In genomic region chr6:90049295-90049694, GRCh38 we compare ENCODE assay signal across 28 cellular contexts.
A peak's percentile ranks its signal among the peaks of the same experiment; 100 is the strongest.
DNase-seq lines count a peak whose midpoint lies in the region; ATAC-seq and TF ChIP-seq lines count a peak whose summit lies in the region.
"Had no signal": no experiment of that assay in that cellular context is flagged by ENCODE, and none has a peak within 500 bp of the region (broad histone marks: within the 10 kb centered on the region; RNA-seq: fewer than 3 reads in every experiment).

No MANE protein-coding gene starts in this region.

- H3K4me1 ChIP-seq in gastrocnemius medialis = no peaks in the 10 kb centered on the region
- no peaks in the 10 kb centered on the region for H3K4me1 ChIP-seq in right cardiac atrium (ENCODE audit: control insufficient read depth, insufficient read depth, low read length)
- H3K4me1 ChIP-seq: Caco-2, transverse colon had no signal

- H3K27me3 ChIP-seq in gastrocnemius medialis (no peaks in the 10 kb centered on the region), right cardiac atrium (ENCODE audit: control insufficient read depth, insufficient read depth) (no peaks in the 10 kb centered on the region)
- H3K27me3 ChIP-seq: transverse colon had no signal

- H3K27me3 Mint-ChIP-seq in activated T-cell treated with anti-CD3 and anti-CD28 coated beads, Interleukin-2, amount 50 U/mL, for 24 hours = no peaks in the 10 kb centered on the region
- H3K27me3 Mint-ChIP-seq in IgD-negative memory B cell = no peaks in the 10 kb centered on the region
- no peaks in the 10 kb centered on the region for H3K27me3 Mint-ChIP-seq in stimulated activated memory B cell treated with anti-CD40 and anti-IgM and Interleukin-4, amounts not matched to agents 10 μg/mL and 1 μg/mL and 100 μg/mL, for 72 hours

- TF ChIP-seq CTCF in gastrocnemius medialis (IDR thresholded peaks at IDR 0.05 in 4 of 5, conservative IDR thresholded peaks at IDR 0.05 in 1 of 5) = no peak

- H3K4me3 ChIP-seq in gastrocnemius medialis (no peak overlapping the region), right cardiac atrium (ENCODE audit: low read length) (no peak overlapping the region)
- H3K4me3 ChIP-seq: coronary artery, PC-9, transverse colon had no signal

- in situ Hi-C loops in gastrocnemius medialis (cut with MboI; ENCODE audit: low sequenced_read_pairs in 4 of 4) = no loop called here

- no peak for TF ChIP-seq POLR2A in gastrocnemius medialis (IDR thresholded peaks at IDR 0.05)

- H3K27ac ChIP-seq in gastrocnemius medialis (no peak overlapping the region), right cardiac atrium (ENCODE audit: low read length) (no peak overlapping the region)
- H3K27ac ChIP-seq: coronary artery, PC-9, transverse colon had no signal

- peaks cover 6% of the 10 kb centered on the region for H3K9me3 Mint-ChIP-seq in activated T-cell treated with anti-CD3 and anti-CD28 coated beads, Interleukin-2, amount 50 U/mL, for 24 hours
- H3K9me3 Mint-ChIP-seq in IgD-negative memory B cell = peaks cover 0 to 4% (median 0%) of the 10 kb centered on the region in 3 donors
- peaks cover 0 to 12% of the 10 kb centered on the region in 2 donors for H3K9me3 Mint-ChIP-seq in activated naive CD4-positive, alpha-beta T cell treated with anti-CD3 and anti-CD28 coated beads, Interleukin-2, amount 50 U/mL, for 72 hours
- no peaks in the 10 kb centered on the region for H3K9me3 Mint-ChIP-seq in stimulated activated memory B cell treated with anti-CD40 and anti-IgM and Interleukin-4, amounts not matched to agents 10 μg/mL and 1 μg/mL and 100 μg/mL, for 72 hours

- H3K36me3 ChIP-seq in gastrocnemius medialis = no peaks in the 10 kb centered on the region
- H3K36me3 ChIP-seq: transverse colon had no signal

- intact Hi-C loops in gastrocnemius medialis (cut with DNase I; ENCODE audit: low total_unique reads) (no loop called here), right cardiac atrium (cut with DNase I) (no loop called here)

- WGBS in right cardiac atrium = 75% methylated on average over 5 of the region's 5 CpGs

- DNase-seq in activated T-cell treated with anti-CD3 and anti-CD28 coated beads, Interleukin-2, amount 50 U/mL, for 24 hours = no peak
- no peak for DNase-seq in activated T-cell treated with anti-CD3 and anti-CD28 coated beads, Interleukin-2, amount 50 U/mL, for 1 hour
- DNase-seq in activated naive CD4-positive, alpha-beta T cell treated with anti-CD3 and anti-CD28 coated beads, Interleukin-2, amount 50 U/mL, for 72 hours (ENCODE audit: low spot score in 2 of 2) = no peak
- DNase-seq in gastrocnemius medialis (no peak), AML-193 (lab: John Stamatoyannopoulos, UW) (no peak), right cardiac atrium (no peak)
- DNase-seq: activated CD8-positive, alpha-beta memory T cell treated with anti-CD3 and anti-CD28 coated beads for 24 hours; anterior cingulate cortex; Caco-2; DMS79 treated with DMSO at 0.1 percent for 48 hours; effector memory CD4-positive, alpha-beta T cell; GF-D8; head of caudate nucleus; kidney; midbrain; NCI-H1092; NCI-H187 treated with DMSO at 0.1 percent for 48 hours; NCI-H2171 treated with DMSO at 0.1 percent for 48 hours; NCI-H524 treated with DMSO at 0.1 percent for 48 hours; nephron progenitor cell; NK-92 treated with Interleukin-12 subunit alpha and Interleukin-12 subunit beta, amount 100 ng/mL, for 24 hours; PC-9; T1000; transverse colon had no signal

- H3K4me3 Mint-ChIP-seq in activated T-cell treated with anti-CD3 and anti-CD28 coated beads, Interleukin-2, amount 50 U/mL, for 24 hours = peak overlapping the region; percentile 59
- peak overlapping the region in 1 of 4 donors; percentile 41 for H3K4me3 Mint-ChIP-seq in IgD-negative memory B cell
- peak overlapping the region; percentile 53 for H3K4me3 Mint-ChIP-seq in stimulated activated memory B cell treated with anti-CD40 and anti-IgM and Interleukin-4, amounts not matched to agents 10 μg/mL and 1 μg/mL and 100 μg/mL, for 72 hours
- H3K4me3 Mint-ChIP-seq: nephron progenitor cell had no signal

- H3K27ac Mint-ChIP-seq in activated T-cell treated with anti-CD3 and anti-CD28 coated beads, Interleukin-2, amount 50 U/mL, for 24 hours = peak overlapping the region; percentile 97
- peak overlapping the region in 2 of 3 donors; percentile 14 to 71 for H3K27ac Mint-ChIP-seq in IgD-negative memory B cell
- peak overlapping the region; percentile 90 to 94 for H3K27ac Mint-ChIP-seq in activated naive CD4-positive, alpha-beta T cell treated with anti-CD3 and anti-CD28 coated beads, Interleukin-2, amount 50 U/mL, for 72 hours
- H3K27ac Mint-ChIP-seq in stimulated activated memory B cell treated with anti-CD40 and anti-IgM and Interleukin-4, amounts not matched to agents 10 μg/mL and 1 μg/mL and 100 μg/mL, for 72 hours = peak overlapping the region; percentile 91
- H3K27ac Mint-ChIP-seq: nephron progenitor cell had no signal

- peaks cover 51% of the 10 kb centered on the region for H3K36me3 Mint-ChIP-seq in activated T-cell treated with anti-CD3 and anti-CD28 coated beads, Interleukin-2, amount 50 U/mL, for 24 hours (ENCODE audit: low read depth)
- peaks cover 10% of the 10 kb centered on the region for H3K36me3 Mint-ChIP-seq in IgD-negative memory B cell
- peaks cover 16 to 44% of the 10 kb centered on the region in 2 donors for H3K36me3 Mint-ChIP-seq in activated naive CD4-positive, alpha-beta T cell treated with anti-CD3 and anti-CD28 coated beads, Interleukin-2, amount 50 U/mL, for 72 hours
- H3K36me3 Mint-ChIP-seq in stimulated activated memory B cell treated with anti-CD40 and anti-IgM and Interleukin-4, amounts not matched to agents 10 μg/mL and 1 μg/mL and 100 μg/mL, for 72 hours = peaks cover 32% of the 10 kb centered on the region

- ATAC-seq in activated naive CD4-positive, alpha-beta T cell treated with anti-CD3 and anti-CD28 coated beads, Interleukin-2, amount 50 U/mL, for 72 hours = peak; percentile 42 to 45
- peak; percentile 89 for ATAC-seq in stimulated activated memory B cell treated with anti-CD40 and anti-IgM and Interleukin-4, amounts not matched to agents 10 μg/mL and 1 μg/mL and 100 μg/mL, for 72 hours
- ATAC-seq in gastrocnemius medialis (no peak), right cardiac atrium (no peak)
- ATAC-seq: Right ventricle myocardium inferior had no signal

- H3K4me1 Mint-ChIP-seq in activated T-cell treated with anti-CD3 and anti-CD28 coated beads, Interleukin-2, amount 50 U/mL, for 24 hours (ENCODE audit: low read depth) = peaks cover 59% of the 10 kb centered on the region
- peaks cover 6 to 25% (median 16%) of the 10 kb centered on the region in 3 donors for H3K4me1 Mint-ChIP-seq in IgD-negative memory B cell
- peaks cover 44% of the 10 kb centered on the region for H3K4me1 Mint-ChIP-seq in stimulated activated memory B cell treated with anti-CD40 and anti-IgM and Interleukin-4, amounts not matched to agents 10 μg/mL and 1 μg/mL and 100 μg/mL, for 72 hours
- H3K4me1 Mint-ChIP-seq: nephron progenitor cell had no signal

- H3K9me3 ChIP-seq in gastrocnemius medialis (no peaks in the 10 kb centered on the region), right cardiac atrium (ENCODE audit: control insufficient read depth, low read length) (no peaks in the 10 kb centered on the region)
- H3K9me3 ChIP-seq: Caco-2 had no signal

Comparison
In these comparisons a context has a peak if more than half of its experiments do, and no peak if none do; other contexts are left out.
1. H3K27ac Mint-ChIP-seq: peak in every context shown above with its lines; median percentile 97 in activated T-cell treated with anti-CD3 and anti-CD28 coated beads, Interleukin-2, amount 50 U/mL, for 24 hours; 92 in activated naive CD4-positive, alpha-beta T cell treated with anti-CD3 and anti-CD28 coated beads, Interleukin-2, amount 50 U/mL, for 72 hours; 91 in stimulated activated memory B cell treated with anti-CD40 and anti-IgM and Interleukin-4, amounts not matched to agents 10 μg/mL and 1 μg/mL and 100 μg/mL, for 72 hours; 42 in IgD-negative memory B cell.
2. ATAC-seq: peak in activated naive CD4-positive, alpha-beta T cell treated with anti-CD3 and anti-CD28 coated beads, Interleukin-2, amount 50 U/mL, for 72 hours (2 of 2) and stimulated activated memory B cell treated with anti-CD40 and anti-IgM and Interleukin-4, amounts not matched to agents 10 μg/mL and 1 μg/mL and 100 μg/mL, for 72 hours (single experiment); none in gastrocnemius medialis (0 of 2) and right cardiac atrium (0 of 2).